Comparison of ENCODE assay signal across 3 cellular contexts in the genomic region with DNA sequence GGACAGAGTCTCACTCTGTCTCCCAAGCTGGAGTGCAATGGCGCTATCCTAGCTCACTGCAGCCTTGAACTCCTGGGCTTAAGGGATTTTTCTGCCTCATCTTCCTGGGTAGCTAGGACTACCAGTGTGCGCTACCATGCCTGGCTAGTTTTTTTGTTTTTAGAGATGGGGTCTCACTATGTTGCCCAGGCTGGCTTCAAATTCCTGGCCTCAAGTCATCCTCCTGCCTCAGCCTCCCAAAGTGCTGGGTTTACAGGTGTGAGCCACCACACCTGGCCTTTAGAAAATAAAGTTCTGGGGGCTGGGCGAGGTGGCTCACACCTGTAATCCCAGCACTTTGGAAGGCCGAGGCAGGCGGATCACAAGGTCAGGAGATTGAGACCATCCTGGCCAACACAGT.
A peak's percentile ranks its signal among the peaks of the same experiment; 100 is the strongest.
TF ChIP-seq lines count a peak whose summit lies in the region.

No MANE protein-coding gene starts in this region.

TF ChIP-seq in HEK293, 187 proteins besides CTCF, POLR2A, EP300 and RAD21:
- TF ChIP-seq ZNF121 (tag by site-specific recombination; IDR thresholded peaks at IDR 0.05), result 0 out of 2 replicates have a peak, but pooled peaks have one; percentile 51

TF ChIP-seq in WTC11, 78 proteins besides CTCF, POLR2A, EP300 and RAD21:
- peak; percentile 57; the same call in 1 of the 2 replicates for TF ChIP-seq ZNF121 (CRISPR knock-in tag; IDR thresholded peaks at IDR 0.05)

TF ChIP-seq in K562, 482 proteins besides CTCF, POLR2A, EP300 and RAD21:
- 0 out of 2 replicates have a peak, but pooled peaks have one; percentile 17 for TF ChIP-seq ZNF121 (CRISPR knock-in tag; conservative IDR thresholded peaks at IDR 0.05)
TF ChIP-seq in K562: peak in this region for 1; not testable (repeated sequence) for 481.
